In genomic region chr16:15746332-15746731, GRCh38 we compare ENCODE assay signal across 27 cellular contexts.
"Had no signal": no experiment of that assay in that cellular context is flagged by ENCODE, and none has a peak within 500 bp of the region (broad histone marks: within the 10 kb centered on the region; RNA-seq: fewer than 3 reads in every experiment).

No MANE protein-coding gene starts in this region.

- H3K36me3 ChIP-seq: breast epithelium had no signal

- H3K27me3 ChIP-seq: ascending aorta, breast epithelium, heart left ventricle had no signal

- H3K9me3 ChIP-seq: ascending aorta, breast epithelium, heart left ventricle had no signal

- ATAC-seq: activated CD4-positive, alpha-beta T cell treated with anti-CD3 and anti-CD28 coated beads for 36 hours; activated naive CD4-positive, alpha-beta T cell treated with anti-CD3 and anti-CD28 coated beads, Interleukin-2, amount 50 U/mL, for 72 hours; activated T-cell treated with anti-CD3 and anti-CD28 coated beads, Interleukin-2, amount 50 U/mL, for 72 hours; effector memory CD8-positive, alpha-beta T cell; heart left ventricle; T-helper 17 cell had no signal

- H3K4me3 ChIP-seq: ascending aorta, breast epithelium, coronary artery, heart left ventricle had no signal

- DNase-seq: activated CD4-positive, alpha-beta memory T cell treated with anti-CD3 and anti-CD28 coated beads, Interleukin-2, amount 10 ng/mL, durations not matched to agents 7 days and 5 days; activated CD4-positive, alpha-beta T cell treated with anti-CD3 and anti-CD28 coated beads for 36 hours; activated CD4-positive, alpha-beta T cell treated with anti-CD3 and anti-CD28 coated beads, Interleukin-2, amount 10 ng/mL, durations not matched to agents 7 days and 5 days; activated CD4-positive, alpha-beta T cell treated with anti-CD3 and anti-CD28 coated beads, Interleukin-2, amount 50 U/mL, for 4 hours; activated CD4-positive, CD25-positive, alpha-beta regulatory T cell; activated CD4-positive, CD25-positive, alpha-beta regulatory T cell treated with anti-CD3 and anti-CD28 coated beads, Interleukin-2, amount 50 U/mL, for 72 hours; activated CD8-positive, alpha-beta memory T cell treated with anti-CD3 and anti-CD28 coated beads, Interleukin-2, amount 50 U/mL, for 48 hours; activated gamma-delta T cell; activated naive CD4-positive, alpha-beta T cell; activated naive CD4-positive, alpha-beta T cell treated with anti-CD3 and anti-CD28 coated beads, Interleukin-2, amount 10 ng/mL, durations not matched to agents 7 days and 5 days; activated naive CD8-positive, alpha-beta T cell treated with anti-CD3 and anti-CD28 coated beads, Interleukin-2, amount 10 ng/mL, durations not matched to agents 7 days and 5 days; activated T-cell treated with anti-CD3 and anti-CD28 coated beads for 4 hours; activated T-cell treated with anti-CD3 and anti-CD28 coated beads, Interleukin-2, amount 50 U/mL, for 24 hours; activated T-cell treated with anti-CD3 and anti-CD28 coated beads, Interleukin-2, amount 50 U/mL, for 72 hours; effector CD4-positive, alpha-beta T cell; effector memory CD8-positive, alpha-beta T cell; foreskin fibroblast; glutamatergic neuron; heart left ventricle; T-helper 1 cell; T-helper 17 cell; T1000 had no signal

- H3K4me1 ChIP-seq: ascending aorta, breast epithelium had no signal

- H3K27ac ChIP-seq: ascending aorta, breast epithelium, epithelial cell of prostate had no signal
